8 cellular contexts compared by ENCODE assay signal in the genomic region with DNA sequence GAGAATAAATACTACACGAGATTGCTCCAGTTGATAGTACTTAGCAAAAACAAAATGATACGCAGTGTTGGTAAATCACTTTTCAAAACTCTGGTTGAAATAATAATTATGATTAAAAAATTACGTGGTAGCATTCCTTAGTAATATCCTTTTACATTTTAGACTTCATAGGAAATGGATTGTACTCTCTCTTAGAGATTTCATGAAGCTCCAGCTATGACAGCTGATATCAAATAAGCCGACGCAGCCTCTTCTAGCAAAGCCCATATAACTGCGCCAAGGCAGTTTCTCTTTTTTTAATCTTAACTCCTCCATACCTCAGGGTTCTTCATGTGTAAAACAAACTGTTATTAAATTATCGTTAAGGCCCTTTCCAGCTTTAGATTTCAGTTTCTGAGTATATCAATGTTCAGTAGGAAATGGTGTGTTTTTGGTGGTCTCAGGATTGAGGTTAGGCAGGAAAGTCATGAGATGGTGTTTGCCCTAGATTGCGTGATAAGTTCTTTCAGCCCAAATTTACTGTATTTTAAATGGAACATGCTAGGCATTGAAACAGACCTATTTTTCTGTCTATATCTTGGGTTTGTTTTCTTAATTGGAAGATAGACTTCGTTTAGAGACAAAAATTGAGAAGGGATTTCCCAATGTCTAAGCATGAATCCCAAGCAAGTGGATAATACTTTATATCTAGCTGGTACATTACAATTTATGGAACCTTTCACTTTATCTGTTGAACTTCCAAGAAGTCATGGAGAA. TPM values are rescaled to one million over a fixed set of nuclear protein-coding genes. Genes with fewer than 3 reads are reported as not detected.
A peak's percentile ranks its signal among the peaks of the same experiment; 100 is the strongest.
DNase-seq lines count a peak whose midpoint lies in the region; ATAC-seq and TF ChIP-seq lines count a peak whose summit lies in the region.

No MANE protein-coding gene starts in this region.

- intact Hi-C loops in activated T-helper 1 cell treated with anti-CD3 and anti-CD28 coated beads, Interleukin-12 subunit alpha, Interleukin-12 subunit beta, Interleukin-2, Interleukin-4 antibody, amounts not matched to agents 30 ng/mL and 10 ng/mL and 1 ng/mL, durations not matched to agents 14 hours and 24 hours and 36 hours (cut with micrococcal nuclease): loop anchor here (1.0 to 10.0 kb wide), 2 partner anchors 600 to 701 kb away; no protein-coding TSS in a partner anchor
- intact Hi-C loops in stomach (cut with DNase I; ENCODE audit: low total_unique reads): no loop called here

- H3K9me3 Mint-ChIP-seq in activated T-helper 1 cell treated with anti-CD3 and anti-CD28 coated beads, Interleukin-12 subunit alpha, Interleukin-12 subunit beta, Interleukin-2, Interleukin-4 antibody, amounts not matched to agents 30 ng/mL and 10 ng/mL and 1 ng/mL, durations not matched to agents 14 hours and 24 hours and 36 hours: no peaks in the 10 kb centered on the region

- H3K9ac ChIP-seq in iPS-20b (ENCODE audit: low read depth, low read length): peak overlapping the region; percentile 99; the same call in 1 of the 2 replicates

- H3K27me3 ChIP-seq in iPS-20b (ENCODE audit: insufficient read depth, low read length) (peaks cover 15% of the 10 kb centered on the region), stomach (no peaks in the 10 kb centered on the region)

- WGBS in stomach, 5 donors: 29 to 42% (median 35%) methylated on average over 9 of the region's 9 CpGs

- no peak for TF ChIP-seq EP300 in stomach (IDR thresholded peaks at IDR 0.05)

- peaks cover 33% of the 10 kb centered on the region for H3K4me1 Mint-ChIP-seq in activated T-helper 1 cell treated with anti-CD3 and anti-CD28 coated beads, Interleukin-12 subunit alpha, Interleukin-12 subunit beta, Interleukin-2, Interleukin-4 antibody, amounts not matched to agents 30 ng/mL and 10 ng/mL and 1 ng/mL, durations not matched to agents 14 hours and 24 hours and 36 hours (ENCODE audit: low read depth)

- H3K9me3 ChIP-seq in iPS-20b (ENCODE audit: insufficient read depth, low read depth, low read length) (no peaks in the 10 kb centered on the region), stomach (no peaks in the 10 kb centered on the region)

- no peak for ATAC-seq in GM19463 (IDR thresholded peaks at IDR 0.05; ENCODE audit: unreplicated experiment)

- H3K27ac ChIP-seq in iPS-20b (ENCODE audit: low read length): no peak overlapping the region
- peak overlapping the region in 4 of 5 donors; percentile 96 to 99 (median 97) for H3K27ac ChIP-seq in stomach

- H3K36me3 Mint-ChIP-seq in activated T-helper 1 cell treated with anti-CD3 and anti-CD28 coated beads, Interleukin-12 subunit alpha, Interleukin-12 subunit beta, Interleukin-2, Interleukin-4 antibody, amounts not matched to agents 30 ng/mL and 10 ng/mL and 1 ng/mL, durations not matched to agents 14 hours and 24 hours and 36 hours (ENCODE audit: low read depth): peaks cover 18% of the 10 kb centered on the region

- H3K27me3 Mint-ChIP-seq in activated T-helper 1 cell treated with anti-CD3 and anti-CD28 coated beads, Interleukin-12 subunit alpha, Interleukin-12 subunit beta, Interleukin-2, Interleukin-4 antibody, amounts not matched to agents 30 ng/mL and 10 ng/mL and 1 ng/mL, durations not matched to agents 14 hours and 24 hours and 36 hours (ENCODE audit: insufficient read depth): peaks cover 15% of the 10 kb centered on the region

- DNase-seq in NCI-H1092 treated with DMSO at 0.1 percent for 48 hours (lab: John Stamatoyannopoulos, UW) (peak; percentile 55), NCI-H1092 (lab: John Stamatoyannopoulos, UW) (no peak), stomach (no peak), A172 (ENCODE audit: low spot score) (no peak), NCI-H446 treated with DMSO at 0.1 percent for 48 hours (lab: John Stamatoyannopoulos, UW) (no peak)
- no peak for DNase-seq in activated T-helper 1 cell treated with anti-CD3 and anti-CD28 coated beads, Interleukin-12 subunit alpha, Interleukin-12 subunit beta, Interleukin-2, Interleukin-4 antibody, amounts not matched to agents 30 ng/mL and 10 ng/mL and 1 ng/mL, durations not matched to agents 14 hours and 24 hours and 36 hours (ENCODE audit: low spot score)

- peak overlapping the region; percentile 72 for H3K27ac Mint-ChIP-seq in activated T-helper 1 cell treated with anti-CD3 and anti-CD28 coated beads, Interleukin-12 subunit alpha, Interleukin-12 subunit beta, Interleukin-2, Interleukin-4 antibody, amounts not matched to agents 30 ng/mL and 10 ng/mL and 1 ng/mL, durations not matched to agents 14 hours and 24 hours and 36 hours

- H3K36me3 ChIP-seq in iPS-20b (ENCODE audit: insufficient read depth, low read depth, low read length) (peaks cover 18% of the 10 kb centered on the region), stomach (peaks cover 0 to 9% (median 7%) of the 10 kb centered on the region in 4 donors)

- H3K4me3 Mint-ChIP-seq in activated T-helper 1 cell treated with anti-CD3 and anti-CD28 coated beads, Interleukin-12 subunit alpha, Interleukin-12 subunit beta, Interleukin-2, Interleukin-4 antibody, amounts not matched to agents 30 ng/mL and 10 ng/mL and 1 ng/mL, durations not matched to agents 14 hours and 24 hours and 36 hours: peak overlapping the region; percentile 84

- TF ChIP-seq CTCF in stomach (IDR thresholded peaks at IDR 0.05): no peak

- H3K4me3 ChIP-seq in iPS-20b (ENCODE audit: low read length): peak overlapping the region; percentile 100
- peak overlapping the region; percentile 74 to 99 (median 86) for H3K4me3 ChIP-seq in stomach

- TF ChIP-seq POLR2A in stomach (IDR thresholded peaks at IDR 0.05): no peak

- H3K4me1 ChIP-seq in iPS-20b (ENCODE audit: insufficient read depth, low read length): peaks cover 5% of the 10 kb centered on the region; the same call in 1 of the 2 replicates
- peaks cover 0 to 45% (median 34%) of the 10 kb centered on the region in 4 donors for H3K4me1 ChIP-seq in stomach

RNA-seq across cellular contexts. Expression of gene CFL2, which starts 0.9 kb away (rescaled TPM):
- 8.3 and 9.2 TPM in 2 replicates for total RNA-seq in activated T-helper 1 cell treated with anti-CD3 and anti-CD28 coated beads, Interleukin-12 subunit alpha, Interleukin-12 subunit beta, Interleukin-2, Interleukin-4 antibody, amounts not matched to agents 30 ng/mL and 10 ng/mL and 1 ng/mL, durations not matched to agents 14 hours and 24 hours and 36 hours
- total RNA-seq in stomach: 100 to 1,000 TPM in 3 of 5 donors, 10 to 100 TPM in 2; 42.6 to 214 (median 136) TPM
- polyA plus RNA-seq in stomach: 10 to 100 TPM; 22.0 to 28.6 (median 26.1) TPM
- 110 and 143 TPM in 2 replicates for total RNA-seq in A172 (2014; rRNA removed; shearing (Covaris generic))
